ENCODE assay signal across 18 cellular contexts in the genomic region with DNA sequence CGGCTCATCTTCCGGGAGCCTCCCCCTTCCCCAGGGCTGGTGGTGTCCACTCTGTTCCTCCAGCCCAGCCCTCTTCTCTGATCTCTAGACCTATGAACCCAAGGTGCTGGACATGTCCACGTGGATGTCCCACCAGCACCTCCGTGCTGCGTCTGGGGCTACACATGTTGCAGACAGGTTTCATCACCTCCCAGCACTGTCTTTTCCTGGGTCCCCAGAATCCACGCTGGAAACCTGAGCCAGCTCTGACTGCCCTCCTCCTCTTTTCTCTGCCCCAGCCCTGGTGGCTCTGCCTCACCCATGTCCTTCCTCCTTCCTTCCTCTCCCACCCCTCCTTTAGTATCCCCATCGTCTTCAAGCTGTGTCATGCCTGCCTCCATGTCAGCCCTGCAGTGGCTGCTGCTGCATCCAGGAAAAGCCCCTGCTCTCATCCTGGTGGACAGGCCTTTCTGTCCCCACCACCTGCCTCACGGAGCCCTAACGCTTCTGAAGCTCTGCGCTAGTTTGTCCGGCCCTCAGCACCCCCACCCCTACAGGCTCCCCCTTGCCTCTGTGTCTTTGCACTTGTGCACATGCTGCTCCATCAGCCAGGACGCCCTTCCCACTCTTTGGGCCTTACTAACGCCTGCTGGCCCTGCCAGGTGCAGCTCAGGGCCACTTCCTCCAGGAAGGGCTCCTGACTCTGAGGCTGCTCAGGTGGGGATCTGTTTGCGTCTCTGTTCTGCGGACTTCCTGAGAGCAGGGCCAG.
A peak's percentile ranks its signal among the peaks of the same experiment; 100 is the strongest.
DNase-seq lines count a peak whose midpoint lies in the region; ATAC-seq and TF ChIP-seq lines count a peak whose summit lies in the region.
"Had no signal": no experiment of that assay in that cellular context is flagged by ENCODE, and none has a peak within 500 bp of the region (broad histone marks: within the 10 kb centered on the region; RNA-seq: fewer than 3 reads in every experiment).

No MANE protein-coding gene starts in this region.

- no peaks in the 10 kb centered on the region for H3K27me3 Mint-ChIP-seq in chondrocyte (ENCODE audit: low read depth)
- H3K27me3 Mint-ChIP-seq in nephron progenitor cell (ENCODE audit: low read depth, poor library complexity): peaks cover 17% of the 10 kb centered on the region
- H3K27me3 Mint-ChIP-seq: B cell had no signal

- DNase-seq in ELF-1 (ENCODE audit: low read depth, low spot score): peak; percentile 41
- DNase-seq in chondrocyte (ENCODE audit: low spot score): peak; percentile 85
- no peak for DNase-seq in nephron progenitor cell
- no peak for DNase-seq in NCI-H1092 (lab: John Stamatoyannopoulos, UW)
- no peak for DNase-seq in cerebellar cortex (ENCODE audit: low spot score)
- DNase-seq in NCI-H510A treated with DMSO at 0.1 percent for 48 hours (lab: John Stamatoyannopoulos, UW): no peak
- DNase-seq: Calu3; CD4-positive, alpha-beta memory T cell; HFFc6; NCI-H1417 treated with DMSO at 0.1 percent for 48 hours; NCI-H2029; NCI-H510A had no signal

- POLR2A ChIA-PET in HEK293 (lab: Yijun Ruan, JAX): no interaction called here

- no peaks in the 10 kb centered on the region for H3K9me3 ChIP-seq in HEK293 (ENCODE audit: control insufficient read depth, insufficient read depth, low read depth, low read length)

- H3K4me3 Mint-ChIP-seq in chondrocyte (ENCODE audit: unreplicated experiment): no peak overlapping the region
- H3K4me3 Mint-ChIP-seq in nephron progenitor cell: peak overlapping the region; percentile 9
- H3K4me3 Mint-ChIP-seq: B cell; CD4-positive, alpha-beta memory T cell; HFFc6; IgD-negative memory B cell had no signal

- no peak overlapping the region for H3K27ac ChIP-seq in HEK293 (ENCODE audit: extremely low read depth, low read depth, low read length)
- H3K27ac ChIP-seq: GM23248 had no signal

- H3K27ac Mint-ChIP-seq in chondrocyte (ENCODE audit: unreplicated experiment) (no peak overlapping the region), nephron progenitor cell (no peak overlapping the region)
- H3K27ac Mint-ChIP-seq: B cell; CD4-positive, alpha-beta memory T cell; HFFc6 had no signal

- no peaks in the 10 kb centered on the region for H3K36me3 ChIP-seq in HEK293 (ENCODE audit: control insufficient read depth in 2 of 2, insufficient read depth in 1 of 2, low read length in 2 of 2)

- no peak for ATAC-seq in GM21576 (IDR thresholded peaks at IDR 0.05; ENCODE audit: unreplicated experiment)

- TF ChIP-seq CTCF in HEK293 (tag by site-specific recombination; IDR thresholded peaks at IDR 0.05): no peak
- no peak for TF ChIP-seq CTCF in chondrocyte (IDR thresholded peaks at IDR 0.05)
- no peak for TF ChIP-seq CTCF in nephron progenitor cell (IDR thresholded peaks at IDR 0.05)

- H3K9me3 Mint-ChIP-seq in chondrocyte (ENCODE audit: low read depth) (no peaks in the 10 kb centered on the region), nephron progenitor cell (no peaks in the 10 kb centered on the region)
- H3K9me3 Mint-ChIP-seq: CD4-positive, alpha-beta memory T cell; HFFc6; IgD-negative memory B cell had no signal

- H3K36me3 Mint-ChIP-seq in chondrocyte (ENCODE audit: low read depth) (peaks cover 23% of the 10 kb centered on the region), nephron progenitor cell (ENCODE audit: low read depth) (no peaks in the 10 kb centered on the region)
- H3K36me3 Mint-ChIP-seq: CD4-positive, alpha-beta memory T cell; IgD-negative memory B cell had no signal

- H3K4me1 ChIP-seq in HEK293 (ENCODE audit: control insufficient read depth, insufficient read depth, low read length): no peaks in the 10 kb centered on the region

- H3K4me1 Mint-ChIP-seq in chondrocyte (ENCODE audit: low read depth) (peaks cover 47% of the 10 kb centered on the region), nephron progenitor cell (peaks cover 66% of the 10 kb centered on the region)
- H3K4me1 Mint-ChIP-seq: B cell; CD4-positive, alpha-beta memory T cell; IgD-negative memory B cell had no signal

- CTCF ChIA-PET in HEK293 (lab: Yijun Ruan, JAX): interaction anchor here (1.0 kb wide), 1 partner anchor 15 kb away, joined by 4 read pairs; no protein-coding TSS in a partner anchor

- no peak overlapping the region for H3K4me3 ChIP-seq in HEK293 (ENCODE audit: low read depth, low read length)
- H3K4me3 ChIP-seq: GM23248, SK-N-MC had no signal

TF ChIP-seq in HEK293, 187 proteins besides CTCF, POLR2A, EP300 and RAD21:
- TF ChIP-seq ZBTB17 (tag by site-specific recombination; IDR thresholded peaks at IDR 0.05) (0 out of 2 replicates have a peak, but pooled peaks have one; percentile 23), HOXD13 (CRISPR knock-in tag; IDR thresholded peaks at IDR 0.05; ENCODE audit: borderline replicate concordance) (peak; percentile 60; the same call in 1 of the 2 replicates), KLF9 (tag by site-specific recombination; IDR thresholded peaks at IDR 0.05; ENCODE audit: low read depth) (no peak)

Comparison
In these comparisons a context has a peak if more than half of its experiments do, and no peak if none do; other contexts are left out.
1. DNase-seq: peak in ELF-1 (single experiment) and chondrocyte (single experiment); none in nephron progenitor cell (single experiment), NCI-H1092 (single experiment), cerebellar cortex (single experiment) and NCI-H510A treated with DMSO at 0.1 percent for 48 hours (single experiment).